ENCODE assay signal across 2 cellular contexts in genomic region chr2:75491129-75491753, GRCh38.
A peak's percentile ranks its signal among the peaks of the same experiment; 100 is the strongest.
TF ChIP-seq lines count a peak whose summit lies in the region.

No MANE protein-coding gene starts in this region.

TF ChIP-seq in SK-N-SH, 30 proteins besides CTCF, POLR2A, EP300 and RAD21 (continued from another document):
- TF ChIP-seq REST (IDR thresholded peaks at IDR 0.05; ENCODE audit: low read depth, low read length) (no peak), SMC3 (IDR thresholded peaks at IDR 0.05; ENCODE audit: low read depth, low read length) (no peak), GATA2 (CRISPR knock-in tag; IDR thresholded peaks at IDR 0.05) (peak; percentile 64; the same call in 1 of the 2 replicates), TEAD4 (IDR thresholded peaks at IDR 0.05; ENCODE audit: borderline replicate concordance, insufficient read depth) (no peak), NFIC (IDR thresholded peaks at IDR 0.05; ENCODE audit: borderline replicate concordance) (no peak), TCF12 (IDR thresholded peaks at IDR 0.05) (no peak)

TF ChIP-seq in SK-N-SH treated with all-trans-retinoic acid at 6 μM for 48 hours, 23 proteins besides CTCF, POLR2A, EP300 and RAD21 (continued from another document):
- TF ChIP-seq CSRNP3 (CRISPR knock-in tag; IDR thresholded peaks at IDR 0.05) = no peak
